ENCODE assay signal across 8 cellular contexts in genomic region chr4:17614416-17615299, GRCh38. TPM values are rescaled to one million over a fixed set of nuclear protein-coding genes. Genes with fewer than 3 reads are reported as not detected.
DNase-seq lines count a peak whose midpoint lies in the region; FAIRE-seq and TF ChIP-seq lines count a peak whose summit lies in the region.

MED28 (plus strand) TSS chr4:17614641; CDS start chr4:17614655, 14 bp downstream.

- H3K4me2 ChIP-seq in MM.1S (ENCODE audit: low read depth, low read length), result peak within 1 kb of the TSS; percentile 80

- H3K79me2 ChIP-seq in MM.1S (ENCODE audit: low read length), result peaks cover 52% of the 10 kb centered on the region

- H3K27ac ChIP-seq in MM.1S (ENCODE audit: low read length) (peak within 1 kb of the TSS; percentile 44; the same call in 1 of the 2 replicates), SJCRH30 (peak within 1 kb of the TSS; percentile 85), subcutaneous abdominal adipose tissue (ENCODE audit: low read depth, low read length) (peak within 1 kb of the TSS; percentile 96)

- no peaks in the 10 kb centered on the region for H3K27me3 ChIP-seq in HAP-1 (ENCODE audit: low read depth)
- H3K27me3 ChIP-seq in MM.1S (replicated peaks; ENCODE audit: insufficient read depth, low read length), result no peaks in the 10 kb centered on the region
- no peaks in the 10 kb centered on the region for H3K27me3 ChIP-seq in SJCRH30
- H3K27me3 ChIP-seq in neuron (ENCODE audit: insufficient read depth, low read length), result no peaks in the 10 kb centered on the region
- H3K27me3 ChIP-seq in subcutaneous abdominal adipose tissue (ENCODE audit: control insufficient read depth in 5 of 5, insufficient read depth in 4 of 5, low read length in 5 of 5), result no peaks in the 10 kb centered on the region

- peaks cover 10% of the 10 kb centered on the region for H3K4me1 ChIP-seq in HAP-1
- 0 out of 2 replicates have a peak, but pooled peaks cover 9% of the 10 kb centered on the region for H3K4me1 ChIP-seq in MM.1S (ENCODE audit: low read length)
- no peaks in the 10 kb centered on the region; the same call in 1 of the 2 replicates for H3K4me1 ChIP-seq in SJCRH30
- H3K4me1 ChIP-seq in neuron (ENCODE audit: insufficient read depth, low read length), result peaks cover 6% of the 10 kb centered on the region
- peaks cover 5 to 38% (median 35%) of the 10 kb centered on the region in 5 donors for H3K4me1 ChIP-seq in subcutaneous abdominal adipose tissue (ENCODE audit: control insufficient read depth in 5 of 5, insufficient read depth in 5 of 5, low read length in 5 of 5)

- H3K36me3 ChIP-seq in HAP-1 (replicated peaks), result peaks cover 28% of the 10 kb centered on the region
- H3K36me3 ChIP-seq in MM.1S (replicated peaks; ENCODE audit: insufficient read depth, low read length), result peaks cover 6% of the 10 kb centered on the region; the same call in 1 of the 2 replicates
- peaks cover 13% of the 10 kb centered on the region for H3K36me3 ChIP-seq in SJCRH30
- peaks cover 25% of the 10 kb centered on the region for H3K36me3 ChIP-seq in neuron (ENCODE audit: insufficient read depth, low read length)
- peaks cover under 1 to 21% (median 18%) of the 10 kb centered on the region in 5 donors for H3K36me3 ChIP-seq in subcutaneous abdominal adipose tissue (ENCODE audit: control insufficient read depth in 5 of 5, insufficient read depth in 5 of 5, low read length in 5 of 5)

- H3K9ac ChIP-seq in MM.1S (ENCODE audit: low read length), result peak within 1 kb of the TSS; percentile 87
- peak within 1 kb of the TSS; percentile 89 to 100 (median 98) for H3K9ac ChIP-seq in subcutaneous abdominal adipose tissue (ENCODE audit: low read length in 5 of 5)

- H3K9me3 ChIP-seq in HAP-1 (no peaks in the 10 kb centered on the region), MM.1S (replicated peaks; ENCODE audit: insufficient read depth, low read length) (no peaks in the 10 kb centered on the region), SJCRH30 (replicated peaks) (no peaks in the 10 kb centered on the region), neuron (ENCODE audit: low read length) (no peaks in the 10 kb centered on the region), subcutaneous abdominal adipose tissue (ENCODE audit: control insufficient read depth in 5 of 5, low read length in 5 of 5) (no peaks in the 10 kb centered on the region)

- TF ChIP-seq CTCF in MM.1S (IDR thresholded peaks at IDR 0.05; ENCODE audit: low read length), result 0 out of 2 replicates have a peak, but pooled peaks have one; percentile 8

- in situ Hi-C loops in HAP-1 (cut with MboI; ENCODE audit: low sequenced_read_pairs), result no loop called here

- H4K20me1 ChIP-seq in MM.1S (ENCODE audit: insufficient read depth, low read length), result peaks cover 11% of the 10 kb centered on the region; the same call in 1 of the 2 replicates

- peaks cover 5% of the 10 kb centered on the region; the same call in 1 of the 2 replicates for H3F3A ChIP-seq in MM.1S (ENCODE audit: insufficient read depth, low read length)

- peak within 1 kb of the TSS; percentile 99 for H3K4me3 ChIP-seq in HAP-1
- peak within 1 kb of the TSS; percentile 88 for H3K4me3 ChIP-seq in MM.1S (ENCODE audit: low read length)
- peak within 1 kb of the TSS; percentile 92 for H3K4me3 ChIP-seq in SJCRH30
- H3K4me3 ChIP-seq in neuron (ENCODE audit: low read length), result peak within 1 kb of the TSS; percentile 79
- H3K4me3 ChIP-seq in subcutaneous abdominal adipose tissue (ENCODE audit: low read depth in 1 of 5, low read length in 5 of 5), result peak within 1 kb of the TSS; percentile 91 to 99 (median 98)

- FAIRE-seq in G401.6 (lab: Jason Lieb, UNC), result peak; percentile 90

- no peaks in the 10 kb centered on the region for H3K9me2 ChIP-seq in MM.1S (replicated peaks; ENCODE audit: insufficient read depth, low read length)

- DNase-seq in HAP-1 (ENCODE audit: low spot score in 2 of 2) (peak; percentile 89 to 96), MM.1S (peak; percentile 97), SJCRH30 (peak; percentile 96 to 98), foreskin melanocyte (peak; percentile 89)
- peak; percentile 94 for DNase-seq in activated gamma-delta T cell treated with anti-CD3 and anti-CD28 coated beads, Interleukin-2, amount 50 U/mL, for 16 hours (ENCODE audit: low read depth)

- H2AFZ ChIP-seq in MM.1S (ENCODE audit: low read length), result peak within 1 kb of the TSS; percentile 83
- peak within 1 kb of the TSS; percentile 97 for H2AFZ ChIP-seq in neuron (ENCODE audit: low read depth, low read length)

RNA-seq across cellular contexts. Expression of gene MED28, which starts in this region (rescaled TPM):
- 39.2 and 43.7 TPM in 2 replicates for total RNA-seq in SJCRH30 (2014; rRNA removed; shearing (Covaris generic))

Comparison
In these comparisons a context has a peak if more than half of its experiments do, and no peak if none do; other contexts are left out.
1. Peak in every context shown above with its lines: DNase-seq, H3K4me3 ChIP-seq and H3K27ac ChIP-seq.
2. H3K27ac ChIP-seq: peak in every context shown above with its lines; median percentile 96 in subcutaneous abdominal adipose tissue; 85 in SJCRH30; 44 in MM.1S.